37 cellular contexts compared by ENCODE assay signal in the genomic region with DNA sequence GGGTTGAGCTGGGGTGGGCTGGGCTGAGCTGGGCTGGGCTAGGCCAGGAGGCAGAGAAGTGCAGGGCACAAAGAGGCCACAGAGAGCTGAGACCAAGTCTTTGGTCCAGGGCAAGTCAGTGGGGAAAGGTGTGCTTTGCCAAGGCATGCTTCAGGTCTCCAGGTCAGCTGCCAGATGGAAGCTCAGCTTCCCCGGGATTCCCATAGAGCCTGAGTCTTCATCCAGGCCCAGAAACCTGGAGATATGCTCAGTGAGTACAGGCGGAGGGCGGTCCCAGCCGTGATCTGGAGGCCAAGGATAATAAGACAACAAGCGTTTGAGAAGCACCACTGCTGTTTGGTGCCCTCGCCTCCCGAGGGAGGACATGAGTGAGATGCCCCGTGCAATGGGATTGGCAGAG. TPM values are rescaled to one million over a fixed set of nuclear protein-coding genes. Genes with fewer than 3 reads are reported as not detected.
"Had no signal": no experiment of that assay in that cellular context is flagged by ENCODE, and none has a peak within 500 bp of the region (broad histone marks: within the 10 kb centered on the region; RNA-seq: fewer than 3 reads in every experiment).

No MANE protein-coding gene starts in this region.

- FAIRE-seq: endometrium, endothelial cell of umbilical vein had no signal

- H2AFZ ChIP-seq: hepatocyte had no signal

- H3K4me1 Mint-ChIP-seq: activated B cell treated with CpG ODN at 0.5 μM for 24 hours; activated CD8-positive, alpha-beta memory T cell treated with anti-CD3 and anti-CD28 coated beads, Interleukin-2, amount 10 ng/mL, durations not matched to agents 7 days and 5 days; activated naive CD4-positive, alpha-beta T cell treated with anti-CD3 and anti-CD28 coated beads, Interleukin-2, amount 10 ng/mL, durations not matched to agents 7 days and 5 days; activated naive CD8-positive, alpha-beta T cell treated with anti-CD3 and anti-CD28 coated beads, Interleukin-2, amount 10 ng/mL, durations not matched to agents 7 days and 5 days; brain; T-helper 17 cell had no signal

- H3K27ac ChIP-seq: ascending aorta, breast epithelium, cardiac muscle cell, colonic mucosa, epithelial cell of prostate, esophagus squamous epithelium, gastroesophageal sphincter, heart right ventricle, hepatocyte, WERI-Rb-1 had no signal

- H3K27me3 ChIP-seq: ascending aorta, breast epithelium, cardiac muscle cell, colonic mucosa, esophagus squamous epithelium, gastroesophageal sphincter, heart right ventricle, hepatocyte had no signal

- H3K27ac Mint-ChIP-seq: activated B cell treated with CpG ODN at 0.5 μM for 24 hours; activated CD4-positive, alpha-beta memory T cell treated with anti-CD3 and anti-CD28 coated beads for 36 hours; activated CD8-positive, alpha-beta memory T cell treated with anti-CD3 and anti-CD28 coated beads, Interleukin-2, amount 10 ng/mL, durations not matched to agents 7 days and 5 days; activated CD8-positive, alpha-beta T cell treated with anti-CD3 and anti-CD28 coated beads, Interleukin-2, amount 10 ng/mL, durations not matched to agents 7 days and 5 days; activated naive CD4-positive, alpha-beta T cell treated with anti-CD3 and anti-CD28 coated beads, Interleukin-2, amount 10 ng/mL, durations not matched to agents 7 days and 5 days; activated naive CD4-positive, alpha-beta T cell treated with anti-CD3 and anti-CD28 coated beads, Interleukin-2, amount 50 U/mL, for 72 hours; activated naive CD8-positive, alpha-beta T cell treated with anti-CD3 and anti-CD28 coated beads, Interleukin-2, amount 10 ng/mL, durations not matched to agents 7 days and 5 days; activated T-cell treated with anti-CD3 and anti-CD28 coated beads, Interleukin-2, amount 50 U/mL, for 72 hours; brain; T-helper 17 cell; T-helper 2 cell treated with Interferon-gamma antibody and Interleukin-4, amounts not matched to agents 5 μg/mL and 100 μg/mL, for 36 hours had no signal

- H3K4me3 Mint-ChIP-seq: activated B cell treated with CpG ODN at 0.5 μM for 24 hours; activated CD4-positive, alpha-beta memory T cell treated with anti-CD3 and anti-CD28 coated beads for 36 hours; activated CD8-positive, alpha-beta memory T cell treated with anti-CD3 and anti-CD28 coated beads, Interleukin-2, amount 10 ng/mL, durations not matched to agents 7 days and 5 days; activated CD8-positive, alpha-beta T cell treated with anti-CD3 and anti-CD28 coated beads, Interleukin-2, amount 10 ng/mL, durations not matched to agents 7 days and 5 days; activated naive CD4-positive, alpha-beta T cell treated with anti-CD3 and anti-CD28 coated beads, Interleukin-2, amount 10 ng/mL, durations not matched to agents 7 days and 5 days; activated naive CD8-positive, alpha-beta T cell treated with anti-CD3 and anti-CD28 coated beads, Interleukin-2, amount 10 ng/mL, durations not matched to agents 7 days and 5 days; activated T-cell treated with anti-CD3 and anti-CD28 coated beads, Interleukin-2, amount 50 U/mL, for 72 hours; brain; T-helper 17 cell; T-helper 2 cell treated with Interferon-gamma antibody and Interleukin-4, amounts not matched to agents 5 μg/mL and 100 μg/mL, for 36 hours had no signal

- H3K4me2 ChIP-seq: hepatocyte had no signal

- H3K79me2 ChIP-seq: hepatocyte had no signal

- H3K36me3 Mint-ChIP-seq: activated CD4-positive, alpha-beta memory T cell treated with anti-CD3 and anti-CD28 coated beads for 36 hours; activated naive CD4-positive, alpha-beta T cell treated with anti-CD3 and anti-CD28 coated beads, Interleukin-2, amount 10 ng/mL, durations not matched to agents 7 days and 5 days; activated naive CD4-positive, alpha-beta T cell treated with anti-CD3 and anti-CD28 coated beads, Interleukin-2, amount 50 U/mL, for 72 hours; activated naive CD8-positive, alpha-beta T cell treated with anti-CD3 and anti-CD28 coated beads, Interleukin-2, amount 10 ng/mL, durations not matched to agents 7 days and 5 days; brain had no signal

- H3K36me3 ChIP-seq: ascending aorta, breast epithelium, cardiac muscle cell, colonic mucosa, esophagus squamous epithelium, gastroesophageal sphincter, heart right ventricle, WERI-Rb-1 had no signal

- H3K4me1 ChIP-seq: ascending aorta, breast epithelium, colonic mucosa, esophagus squamous epithelium, gastroesophageal sphincter, heart right ventricle had no signal

- DNase-seq: activated B cell treated with CpG ODN at 0.5 μM for 24 hours; activated CD4-positive, alpha-beta memory T cell treated with anti-CD3 and anti-CD28 coated beads for 36 hours; activated CD4-positive, alpha-beta T cell treated with anti-CD3 and anti-CD28 coated beads for 48 hours; activated CD4-positive, alpha-beta T cell treated with anti-CD3 and anti-CD28 coated beads, Interleukin-2, amount 50 U/mL, for 1 hour; activated CD8-positive, alpha-beta memory T cell treated with anti-CD3 and anti-CD28 coated beads, Interleukin-2, amount 10 ng/mL, durations not matched to agents 7 days and 5 days; activated CD8-positive, alpha-beta memory T cell treated with anti-CD3 and anti-CD28 coated beads, Interleukin-2, amount 50 U/mL, for 4 hours; activated CD8-positive, alpha-beta T cell treated with anti-CD3 and anti-CD28 coated beads, Interleukin-2, amount 10 ng/mL, durations not matched to agents 7 days and 5 days; activated gamma-delta T cell; activated naive CD4-positive, alpha-beta T cell; activated naive CD4-positive, alpha-beta T cell treated with anti-CD3 and anti-CD28 coated beads, Interleukin-2, amount 10 ng/mL, durations not matched to agents 7 days and 5 days; activated naive CD8-positive, alpha-beta T cell treated with anti-CD3 and anti-CD28 coated beads, Interleukin-2, amount 10 ng/mL, durations not matched to agents 7 days and 5 days; activated T-cell treated with anti-CD3 and anti-CD28 coated beads, Interleukin-2, amount 50 U/mL, for 1 hour; activated T-cell treated with anti-CD3 and anti-CD28 coated beads, Interleukin-2, amount 50 U/mL, for 72 hours; central memory CD4-positive, alpha-beta T cell; colonic mucosa; effector CD8-positive, alpha-beta T cell; esophagus squamous epithelium; foreskin melanocyte; heart right ventricle; T-helper 17 cell; T1000; WERI-Rb-1 had no signal

- ATAC-seq: activated CD4-positive, CD25-positive, alpha-beta regulatory T cell treated with anti-CD3 and anti-CD28 coated beads, Interleukin-2, amount 50 U/mL, for 24 hours; activated CD8-positive, alpha-beta memory T cell treated with anti-CD3 and anti-CD28 coated beads, Interleukin-2, amount 10 ng/mL, durations not matched to agents 7 days and 5 days; activated CD8-positive, alpha-beta T cell treated with anti-CD3 and anti-CD28 coated beads, Interleukin-2, amount 10 ng/mL, durations not matched to agents 7 days and 5 days; activated naive CD4-positive, alpha-beta T cell treated with anti-CD3 and anti-CD28 coated beads, Interleukin-2, amount 50 U/mL, for 72 hours; activated T-cell treated with anti-CD3 and anti-CD28 coated beads, Interleukin-2, amount 50 U/mL, for 72 hours; gastroesophageal sphincter; heart right ventricle; T-helper 17 cell had no signal

- H3K9me3 Mint-ChIP-seq: activated CD4-positive, alpha-beta memory T cell treated with anti-CD3 and anti-CD28 coated beads for 36 hours had no signal

- H3K4me3 ChIP-seq: ascending aorta, breast epithelium, cardiac muscle cell, colonic mucosa, esophagus squamous epithelium, gastroesophageal sphincter, heart right ventricle, hepatocyte had no signal

- H3K9me3 ChIP-seq: ascending aorta, colonic mucosa, esophagus squamous epithelium had no signal

- H3K27me3 Mint-ChIP-seq: activated B cell treated with CpG ODN at 0.5 μM for 24 hours; activated CD4-positive, alpha-beta memory T cell treated with anti-CD3 and anti-CD28 coated beads for 36 hours; activated CD8-positive, alpha-beta memory T cell treated with anti-CD3 and anti-CD28 coated beads, Interleukin-2, amount 10 ng/mL, durations not matched to agents 7 days and 5 days; activated naive CD4-positive, alpha-beta T cell treated with anti-CD3 and anti-CD28 coated beads, Interleukin-2, amount 10 ng/mL, durations not matched to agents 7 days and 5 days; activated naive CD8-positive, alpha-beta T cell treated with anti-CD3 and anti-CD28 coated beads, Interleukin-2, amount 10 ng/mL, durations not matched to agents 7 days and 5 days; T-helper 17 cell had no signal

RNA-seq across cellular contexts. Expression of gene CALN1, which starts 4.7 kb away (rescaled TPM):
- total RNA-seq: activated B cell treated with CpG ODN at 0.5 μM for 24 hours; activated CD4-positive, alpha-beta memory T cell treated with anti-CD3 and anti-CD28 coated beads for 36 hours; activated CD8-positive, alpha-beta memory T cell treated with anti-CD3 and anti-CD28 coated beads for 36 hours; activated CD8-positive, alpha-beta memory T cell treated with anti-CD3 and anti-CD28 coated beads, Interleukin-2, amount 10 ng/mL, durations not matched to agents 7 days and 5 days; activated CD8-positive, alpha-beta T cell treated with anti-CD3 and anti-CD28 coated beads, Interleukin-2, amount 10 ng/mL, durations not matched to agents 7 days and 5 days; activated naive CD4-positive, alpha-beta T cell treated with anti-CD3 and anti-CD28 coated beads, Interleukin-2, amount 50 U/mL, for 72 hours; activated naive CD8-positive, alpha-beta T cell treated with anti-CD3 and anti-CD28 coated beads, Interleukin-2, amount 10 ng/mL, durations not matched to agents 7 days and 5 days; endothelial cell of umbilical vein; fibroblast of lung; glomerular endothelial cell; heart right ventricle; T-helper 17 cell had no signal
- polyA plus RNA-seq: endothelial cell of umbilical vein, fibroblast of lung, heart right ventricle had no signal
